ENCODE assay signal across 18 cellular contexts in genomic region chr6:69290116-69290515, GRCh38.
"Had no signal": no experiment of that assay in that cellular context is flagged by ENCODE, and none has a peak within 500 bp of the region (broad histone marks: within the 10 kb centered on the region; RNA-seq: fewer than 3 reads in every experiment).

No MANE protein-coding gene starts in this region.

- H3K4me1 ChIP-seq: body of pancreas, upper lobe of left lung had no signal

- FAIRE-seq: frontal cortex, kidney had no signal

- H3K27me3 ChIP-seq: body of pancreas, upper lobe of left lung had no signal

- H3K36me3 ChIP-seq: thoracic aorta, upper lobe of left lung had no signal

- H3K27ac ChIP-seq: body of pancreas, thoracic aorta, upper lobe of left lung had no signal

- H3K4me3 ChIP-seq: body of pancreas, thoracic aorta, upper lobe of left lung had no signal

- H3K9me3 ChIP-seq: body of pancreas, thoracic aorta, upper lobe of left lung had no signal

- DNase-seq: activated B cell treated with CpG ODN at 0.5 μM for 24 hours; activated CD4-positive, alpha-beta T cell treated with anti-CD3 and anti-CD28 coated beads for 4 hours; activated CD8-positive, alpha-beta T cell treated with anti-CD3 and anti-CD28 coated beads for 36 hours; activated naive CD4-positive, alpha-beta T cell; activated naive CD8-positive, alpha-beta T cell treated with anti-CD3 and anti-CD28 coated beads for 36 hours; activated T-cell treated with anti-CD3 and anti-CD28 coated beads, Interleukin-2, amount 50 U/mL, for 1 hour; amygdala; body of pancreas; cerebellar nuclear complex; cortex of kidney; kidney; mammary epithelial cell; nephron progenitor cell; nucleus accumbens; stimulated activated naive B cell treated with anti-CD40 and anti-IgM and Interleukin-4, amounts not matched to agents 10 μg/mL and 1 μg/mL and 100 μg/mL, for 72 hours; upper lobe of left lung had no signal
